16 cellular contexts compared by ENCODE assay signal in the genomic region with DNA sequence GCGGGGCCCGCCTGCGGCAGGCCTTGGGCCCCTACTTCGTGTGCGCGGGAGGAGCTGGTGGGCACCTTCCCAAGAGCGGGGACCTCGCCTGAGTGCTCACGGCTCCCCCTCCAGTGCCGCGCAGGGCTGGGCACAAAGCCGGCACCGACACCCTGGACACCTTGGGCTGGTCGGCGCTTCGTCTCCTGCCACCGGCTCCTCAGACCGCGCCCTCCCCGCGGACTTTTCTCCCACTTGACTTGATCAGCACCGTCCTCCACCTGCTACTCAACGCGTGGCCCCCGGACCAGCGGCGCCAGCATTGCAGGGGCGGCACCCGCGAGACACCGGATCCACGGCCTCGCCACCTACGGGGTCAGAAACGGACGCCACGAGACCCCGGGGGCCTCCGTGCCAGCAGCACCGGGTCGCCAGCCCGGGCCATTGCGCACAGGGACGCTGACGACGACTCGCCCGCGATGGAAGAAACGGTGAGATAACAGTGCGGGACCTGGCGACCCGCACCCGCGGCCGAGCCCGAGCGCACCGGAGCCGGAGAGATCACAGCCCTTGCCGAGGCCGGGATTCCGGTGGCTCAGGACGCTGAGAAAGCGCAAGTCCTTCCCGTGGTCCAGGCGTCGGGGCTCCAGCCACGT.
DNase-seq lines count a peak whose midpoint lies in the region; ATAC-seq, FAIRE-seq and TF ChIP-seq lines count a peak whose summit lies in the region.
"Had no signal": no experiment of that assay in that cellular context is flagged by ENCODE, and none has a peak within 500 bp of the region (broad histone marks: within the 10 kb centered on the region; RNA-seq: fewer than 3 reads in every experiment).

No MANE protein-coding gene starts in this region.

- H3K36me3 ChIP-seq in K562 (ENCODE audit: control insufficient read depth, insufficient read depth, low read length) (no peaks in the 10 kb centered on the region), mesenchymal stem cell (ENCODE audit: control insufficient read depth in 1 of 2, insufficient read depth in 2 of 2, low read depth in 1 of 2, low read length in 2 of 2) (peaks cover 0 to 5% of the 10 kb centered on the region in 2 experiments), stomach (no peaks in the 10 kb centered on the region)
- H3K36me3 ChIP-seq: cardiac muscle cell had no signal

- peaks cover 0 to 9% of the 10 kb centered on the region in 2 experiments; a peak in 2 of 5 replicates for H3K4me1 ChIP-seq in K562 (replicated peaks in 1 of 2; ENCODE audit: control insufficient read depth in 2 of 2, insufficient read depth in 2 of 2, low read length in 2 of 2)
- no peaks in the 10 kb centered on the region for H3K4me1 ChIP-seq in mesenchymal stem cell (ENCODE audit: control insufficient read depth, insufficient read depth, low read depth, low read length)
- peaks cover 9 to 22% (median 14%) of the 10 kb centered on the region in 4 donors for H3K4me1 ChIP-seq in stomach

- H3K9me3 ChIP-seq in K562 (replicated peaks; ENCODE audit: control insufficient read depth, insufficient read depth, low read depth, low read length) = no peaks in the 10 kb centered on the region
- H3K9me3 ChIP-seq in mesenchymal stem cell (ENCODE audit: control insufficient read depth, low read length) = no peaks in the 10 kb centered on the region
- H3K9me3 ChIP-seq in stomach = no peaks in the 10 kb centered on the region

- no peak overlapping the region for H3K27ac ChIP-seq in K562 (ENCODE audit: extremely low read depth, low read depth, low read length)
- no peak overlapping the region for H3K27ac ChIP-seq in mesenchymal stem cell (ENCODE audit: low read length, poor library complexity, severe bottlenecking)
- peak overlapping the region; percentile 28 to 70 (median 64) for H3K27ac ChIP-seq in stomach
- H3K27ac ChIP-seq: C4-2B, cardiac muscle cell, HL-60 had no signal

- ATAC-seq in K562 (no peak), HG02588 (IDR thresholded peaks at IDR 0.05; ENCODE audit: unreplicated experiment) (no peak)
- ATAC-seq: left colon, PC-3 had no signal

- CTCF ChIA-PET in K562 (lab: Yijun Ruan, JAX; ENCODE audit: low intra/inter-chr PET ratio) = no interaction called here
- CTCF ChIA-PET in GM10248 (lab: Yijun Ruan, JAX) = no interaction called here

- intact Hi-C loops in K562 (cut with micrococcal nuclease) = no loop called here
- intact Hi-C loops in stomach (cut with DNase I; ENCODE audit: low total_unique reads) = no loop called here

- POLR2A ChIA-PET in K562 (lab: Yijun Ruan, JAX) (interaction anchor here (0.6 to 0.9 kb wide), 3 partner anchors 9 to 133 kb away, joined by 3 to 4 read pairs (median 3); no protein-coding TSS in a partner anchor), GM10248 (lab: Yijun Ruan, JAX) (no interaction called here)

- no peak overlapping the region for H3K4ac ChIP-seq in mesenchymal stem cell (ENCODE audit: low read depth in 1 of 2, low read length in 2 of 2)

- no peak overlapping the region for H2BK12ac ChIP-seq in mesenchymal stem cell (ENCODE audit: low read length in 2 of 2)

- H4K8ac ChIP-seq in mesenchymal stem cell (ENCODE audit: low read length) = no peak overlapping the region

- BruUV-seq in K562 (replicated peaks; lab: Mats Ljungman, UMichigan) = no TSS peak

- no peak overlapping the region for H3K9ac ChIP-seq in K562 (ENCODE audit: insufficient read depth in 1 of 2, low read depth in 2 of 2, low read length in 2 of 2)
- no peak overlapping the region for H3K9ac ChIP-seq in mesenchymal stem cell (ENCODE audit: low read length)

- H3K79me1 ChIP-seq in mesenchymal stem cell (replicated peaks; ENCODE audit: low read length, poor library complexity, severe bottlenecking) = no peaks in the 10 kb centered on the region

- H3K23ac ChIP-seq in mesenchymal stem cell (ENCODE audit: low read length in 2 of 2) = no peak overlapping the region

- no peaks in the 10 kb centered on the region for H4K20me1 ChIP-seq in K562 (replicated peaks; ENCODE audit: control insufficient read depth, insufficient read depth, low read length)

- DNase-seq in D341Med (ENCODE audit: low spot score) (peak; percentile 22), K562 (ENCODE audit: extremely low read depth in 1 of 4, low spot score in 3 of 4) (no peak), mesenchymal stem cell (no peak), stomach (no peak), middle frontal gyrus (ENCODE audit: extremely low spot score, low spot score) (no peak), GM10248 (ENCODE audit: extremely low spot score) (no peak)
- DNase-seq: naive B cell; NCI-H1417 treated with DMSO at 0.1 percent for 48 hours; NCI-H524; PC-3; stimulated activated naive CD4-positive, alpha-beta T cell had no signal

- FAIRE-seq in K562 (lab: Jason Lieb, UNC) = no peak

- no peak overlapping the region for H2BK15ac ChIP-seq in mesenchymal stem cell (ENCODE audit: low read depth, poor library complexity, severe bottlenecking)

- in situ Hi-C loops in K562 (cut with MboI) = no loop called here

- no peaks in the 10 kb centered on the region for H3K79me2 ChIP-seq in K562 (ENCODE audit: control insufficient read depth, insufficient read depth, low read length)

- H3K9me1 ChIP-seq in K562 (ENCODE audit: control insufficient read depth, insufficient read depth, low read length) = no peaks in the 10 kb centered on the region

- H2AFZ ChIP-seq in K562 (ENCODE audit: low read depth, low read length) (no peak overlapping the region), mesenchymal stem cell (ENCODE audit: low read depth, low read length) (no peak overlapping the region)

- no peak for TF ChIP-seq RAD21 in K562 (CRISPR knock-in tag; conservative IDR thresholded peaks at IDR 0.05 in 1 of 2, IDR thresholded peaks at IDR 0.05 in 1 of 2)

- no peak overlapping the region for H3K4me2 ChIP-seq in K562 (ENCODE audit: insufficient read depth, low read length)
- H3K4me2 ChIP-seq in mesenchymal stem cell (ENCODE audit: low read length, poor library complexity, severe bottlenecking) = no peak overlapping the region

- no peak overlapping the region for H3K14ac ChIP-seq in mesenchymal stem cell (ENCODE audit: low read length in 2 of 2)

- TF ChIP-seq EP300 in K562 (IDR thresholded peaks at IDR 0.05; ENCODE audit: low read length) = no peak
- TF ChIP-seq EP300 in stomach (IDR thresholded peaks at IDR 0.05) = no peak

- TF ChIP-seq CTCF in K562 (IDR thresholded peaks at IDR 0.05 in 2 of 3, conservative IDR thresholded peaks at IDR 0.05 in 1 of 3; ENCODE audit: insufficient read depth in 2 of 3, low read depth in 1 of 3, low read length in 3 of 3) = no peak
- TF ChIP-seq CTCF in stomach (IDR thresholded peaks at IDR 0.05) = no peak
- no peak for TF ChIP-seq CTCF in GM10248 (IDR thresholded peaks at IDR 0.05; ENCODE audit: control extremely low read depth, extremely low read depth, low read depth, missing control alignments)

- peaks cover 13 to 69% of the 10 kb centered on the region in 2 experiments; a peak in 4 of 5 replicates for H3K27me3 ChIP-seq in K562 (ENCODE audit: control insufficient read depth in 2 of 2, insufficient read depth in 2 of 2, low read length in 2 of 2)
- H3K27me3 ChIP-seq in mesenchymal stem cell (ENCODE audit: control insufficient read depth in 1 of 2, insufficient read depth in 1 of 2, low read length in 2 of 2) = no peaks in the 10 kb centered on the region
- H3K27me3 ChIP-seq in stomach = no peaks in the 10 kb centered on the region
- H3K27me3 ChIP-seq: cardiac muscle cell had no signal

- WGBS in K562 (ENCODE audit: insufficient coverage, low coverage, missing lambda C conversion rate) = 18% methylated on average over 54 of the region's 69 CpGs
- 98% methylated on average over 68 of the region's 69 CpGs for WGBS in mesenchymal stem cell
- WGBS in stomach, 5 donors = 93 to 98% (median 95%) methylated on average over 43 to 69 of the region's 69 CpGs

- H2BK5ac ChIP-seq in mesenchymal stem cell (ENCODE audit: low read depth, low read length, poor library complexity, severe bottlenecking) = no peak overlapping the region

- H4K91ac ChIP-seq in mesenchymal stem cell (ENCODE audit: low read length) = peak overlapping the region; percentile 9

- TF ChIP-seq POLR2A in K562 (conservative IDR thresholded peaks at IDR 0.05) = no peak
- no peak for TF ChIP-seq POLR2A in stomach (IDR thresholded peaks at IDR 0.05)

- H3K4me3 ChIP-seq in K562 (no peak overlapping the region), mesenchymal stem cell (ENCODE audit: insufficient read depth in 1 of 2, low read depth in 1 of 2, low read length in 2 of 2) (no peak overlapping the region), stomach (no peak overlapping the region)
- H3K4me3 ChIP-seq: cardiac muscle cell had no signal

- H2BK120ac ChIP-seq in mesenchymal stem cell (ENCODE audit: low read depth, low read length) = no peak overlapping the region

- H2AK5ac ChIP-seq in mesenchymal stem cell (ENCODE audit: low read length, severe bottlenecking) = no peak overlapping the region

- no peak overlapping the region for H3K18ac ChIP-seq in mesenchymal stem cell (ENCODE audit: low read depth in 1 of 2, low read length in 2 of 2)

TF ChIP-seq in K562, 482 proteins besides CTCF, POLR2A, EP300 and RAD21 (continues in another document):
- TF ChIP-seq DDX20 (tag; IDR thresholded peaks at IDR 0.05; ENCODE audit: low read depth) (no peak), U2AF1 (optimal IDR thresholded peaks at IDR 0.05; ENCODE audit: low read depth, low read length) (no peak)

Comparison
In these comparisons a context has a peak if more than half of its experiments do, and no peak if none do; other contexts are left out.
1. H3K27ac ChIP-seq: peak in stomach (5 of 5); none in K562 (single experiment) and mesenchymal stem cell (single experiment).